ENCODE assay signal across 18 cellular contexts in genomic region chr2:102788880-102789250, GRCh38. TPM values are rescaled to one million over a fixed set of nuclear protein-coding genes. Genes with fewer than 3 reads are reported as not detected.
DNase-seq lines count a peak whose midpoint lies in the region; ATAC-seq lines count a peak whose summit lies in the region.
"Had no signal": no experiment of that assay in that cellular context is flagged by ENCODE, and none has a peak within 500 bp of the region (broad histone marks: within the 10 kb centered on the region; RNA-seq: fewer than 3 reads in every experiment).

No MANE protein-coding gene starts in this region.

- H3K79me2 ChIP-seq in Karpas-422 (ENCODE audit: low read length) = no peaks in the 10 kb centered on the region

- ATAC-seq in left lobe of liver (peak; percentile 73), aorta (ENCODE audit: low FRiP score) (peak; percentile 44)
- ATAC-seq: mucosa of descending colon had no signal

- intact Hi-C loops in aorta (cut with DNase I) = no loop called here

- no peak overlapping the region for H2AFZ ChIP-seq in Karpas-422 (ENCODE audit: low read length)

- no peaks in the 10 kb centered on the region for H3K9me2 ChIP-seq in Karpas-422 (replicated peaks; ENCODE audit: insufficient read depth, low read length)

- no peaks in the 10 kb centered on the region for H3K9me3 ChIP-seq in aorta (ENCODE audit: control insufficient read depth, low read length)
- no peaks in the 10 kb centered on the region for H3K9me3 ChIP-seq in Karpas-422 (ENCODE audit: low read length)
- H3K9me3 ChIP-seq: mucosa of descending colon had no signal

- H3K9ac ChIP-seq in Karpas-422 (ENCODE audit: low read length) = no peak overlapping the region

- H3K27ac ChIP-seq in aorta (ENCODE audit: low read depth in 1 of 2, low read length in 2 of 2) = no peak overlapping the region
- H3K27ac ChIP-seq in Karpas-422 (ENCODE audit: low read length) = no peak overlapping the region
- H3K27ac ChIP-seq: SK-N-MC had no signal

- no peaks in the 10 kb centered on the region for H4K20me1 ChIP-seq in Karpas-422 (ENCODE audit: insufficient read depth, low read depth, low read length)

- WGBS in aorta, 2 donors = 6 to 10% methylated on average over 8 of the region's 8 CpGs

- DNase-seq in NCI-H524 (lab: John Stamatoyannopoulos, UW) (peak; percentile 25 to 71), NCI-H524 treated with DMSO at 0.1 percent for 48 hours (lab: John Stamatoyannopoulos, UW) (no peak), cerebellar cortex (ENCODE audit: low spot score) (peak; percentile 97), left lobe of liver (ENCODE audit: low spot score) (no peak), aorta (no peak), Karpas-422 (no peak), DMS79 (lab: John Stamatoyannopoulos, UW) (no peak), OCI-M1 (lab: John Stamatoyannopoulos, UW) (no peak)
- DNase-seq: 8988T; activated CD4-positive, alpha-beta T cell treated with anti-CD3 and anti-CD28 coated beads, Interleukin-2, amount 10 ng/mL, durations not matched to agents 7 days and 5 days; activated naive CD4-positive, alpha-beta T cell treated with Interleukin-2 at 50 U/mL for 16 hours; DMS79 treated with DMSO at 0.1 percent for 48 hours; hippocampal formation; mucosa of descending colon; NCI-H1436 treated with DMSO at 0.1 percent for 48 hours; NCI-H226; small intestine had no signal

- H3K4me1 ChIP-seq in aorta (ENCODE audit: control insufficient read depth in 1 of 2, insufficient read depth in 2 of 2, low read length in 2 of 2) (no peaks in the 10 kb centered on the region), Karpas-422 (ENCODE audit: low read length) (peaks cover 9% of the 10 kb centered on the region)

- no peaks in the 10 kb centered on the region for H3K36me3 ChIP-seq in aorta (ENCODE audit: control insufficient read depth in 1 of 2, insufficient read depth in 2 of 2, low read length in 1 of 2)
- H3K36me3 ChIP-seq in Karpas-422 (ENCODE audit: insufficient read depth, low read length) = no peaks in the 10 kb centered on the region

- H3K4me3 ChIP-seq in aorta (ENCODE audit: low read length in 2 of 2) (no peak overlapping the region), Karpas-422 (ENCODE audit: low read length) (no peak overlapping the region)
- H3K4me3 ChIP-seq: mucosa of descending colon, SK-N-MC had no signal

- H3K4me2 ChIP-seq in Karpas-422 (ENCODE audit: low read depth, low read length, poor library complexity, severe bottlenecking) = no peak overlapping the region

- no peaks in the 10 kb centered on the region for H3K27me3 ChIP-seq in aorta (ENCODE audit: control insufficient read depth in 1 of 2, insufficient read depth in 2 of 2, low read length in 1 of 2)
- no peaks in the 10 kb centered on the region for H3K27me3 ChIP-seq in Karpas-422 (ENCODE audit: low read length)

RNA-seq across cellular contexts. Expression of gene TMEM182, which starts 27.0 kb away (rescaled TPM):
- total RNA-seq in left lobe of liver (1.6 TPM), aorta (1 to 10 TPM; 1.6 to 4.5 TPM)
- 1 to 10 TPM in 1 of 2 donors, under 1 TPM in 1; 0.56 to 1.4 TPM for polyA plus RNA-seq in aorta
- 6.1 and 26.5 TPM in 2 replicates for total RNA-seq in Karpas-422 (2014; rRNA removed; shearing (Covaris generic); ENCODE audit: low replicate concordance)

Comparison
In these comparisons a context has a peak if more than half of its experiments do, and no peak if none do; other contexts are left out.
1. DNase-seq: peak in NCI-H524 (2 of 2) and cerebellar cortex (single experiment); none in NCI-H524 treated with DMSO at 0.1 percent for 48 hours (single experiment), left lobe of liver (single experiment), aorta (0 of 2), Karpas-422 (single experiment), DMS79 (single experiment) and OCI-M1 (single experiment).